9 cellular contexts compared by ENCODE assay signal in the genomic region with DNA sequence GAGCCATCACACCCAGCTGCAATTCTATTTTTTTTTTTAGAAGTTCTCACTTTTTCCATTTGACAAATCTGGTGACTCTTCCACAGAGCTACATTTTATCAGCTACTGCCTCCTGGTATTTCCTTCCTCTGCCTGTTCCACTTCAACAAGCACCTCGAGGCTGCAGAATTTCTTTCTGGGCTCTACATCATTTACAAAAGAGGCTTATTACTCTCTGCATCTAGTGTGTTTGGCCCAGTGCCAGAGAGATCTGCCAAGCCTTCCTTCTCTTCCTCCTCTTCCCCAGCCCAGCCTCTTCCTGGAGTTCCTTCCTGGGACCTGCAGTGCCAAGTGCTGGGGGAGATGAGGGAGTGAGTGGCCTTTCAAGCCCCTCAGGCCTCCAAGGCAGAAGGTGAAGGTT.
DNase-seq lines count a peak whose midpoint lies in the region; ATAC-seq and TF ChIP-seq lines count a peak whose summit lies in the region.
"Had no signal": no experiment of that assay in that cellular context is flagged by ENCODE, and none has a peak within 500 bp of the region (broad histone marks: within the 10 kb centered on the region; RNA-seq: fewer than 3 reads in every experiment).

No MANE protein-coding gene starts in this region.

- H3K9ac ChIP-seq in fibroblast of lung (ENCODE audit: insufficient read depth, low read length), result no peak overlapping the region

- TF ChIP-seq CTCF in HEK293 (tag by site-specific recombination; IDR thresholded peaks at IDR 0.05) (no peak), fibroblast of lung (conservative IDR thresholded peaks at IDR 0.05 in 1 of 2, IDR thresholded peaks at IDR 0.05 in 1 of 2; ENCODE audit: low read depth in 1 of 2, low read length in 2 of 2) (no peak)

- intact Hi-C loops in posterior vena cava (cut with DNase I), result no loop called here

- DNase-seq in NCI-H82 treated with DMSO at 0.1 percent for 48 hours (lab: John Stamatoyannopoulos, UW; ENCODE audit: unreplicated experiment) (peak; percentile 26), fibroblast of lung (ENCODE audit: low read depth in 2 of 2) (peak; percentile 8 to 38), pulmonary artery endothelial cell (ENCODE audit: low read depth, low spot score) (peak; percentile 95), posterior vena cava (ENCODE audit: low spot score) (no peak)
- DNase-seq in activated naive CD4-positive, alpha-beta T cell treated with anti-CD3 and anti-CD28 coated beads, Interleukin-2, amount 10 ng/mL, durations not matched to agents 7 days and 5 days, result no peak
- DNase-seq: naive thymus-derived CD4-positive, alpha-beta T cell had no signal

- H3K4me1 ChIP-seq in HEK293 (ENCODE audit: control insufficient read depth, insufficient read depth, low read length) (no peaks in the 10 kb centered on the region), fibroblast of lung (ENCODE audit: control insufficient read depth, extremely low read depth, insufficient read depth, low read length) (no peaks in the 10 kb centered on the region)

- no peak overlapping the region for H3K4me3 Mint-ChIP-seq in activated naive CD4-positive, alpha-beta T cell treated with anti-CD3 and anti-CD28 coated beads, Interleukin-2, amount 10 ng/mL, durations not matched to agents 7 days and 5 days
- H3K4me3 Mint-ChIP-seq: naive thymus-derived CD4-positive, alpha-beta T cell; stimulated activated memory B cell treated with anti-CD40 and anti-IgM and Interleukin-4, amounts not matched to agents 10 μg/mL and 1 μg/mL and 100 μg/mL, for 72 hours had no signal

- H3K4me1 Mint-ChIP-seq in activated naive CD4-positive, alpha-beta T cell treated with anti-CD3 and anti-CD28 coated beads, Interleukin-2, amount 10 ng/mL, durations not matched to agents 7 days and 5 days, result no peaks in the 10 kb centered on the region
- H3K4me1 Mint-ChIP-seq: stimulated activated memory B cell treated with anti-CD40 and anti-IgM and Interleukin-4, amounts not matched to agents 10 μg/mL and 1 μg/mL and 100 μg/mL, for 72 hours had no signal

- H3K27me3 Mint-ChIP-seq in activated naive CD4-positive, alpha-beta T cell treated with anti-CD3 and anti-CD28 coated beads, Interleukin-2, amount 10 ng/mL, durations not matched to agents 7 days and 5 days, result peaks cover 15% of the 10 kb centered on the region

- H3K79me2 ChIP-seq in fibroblast of lung (ENCODE audit: control insufficient read depth, insufficient read depth, low read length), result no peaks in the 10 kb centered on the region

- H3K27ac ChIP-seq in HEK293 (ENCODE audit: extremely low read depth, low read depth, low read length) (no peak overlapping the region), fibroblast of lung (ENCODE audit: insufficient read depth, low read length) (no peak overlapping the region)

- no peak overlapping the region for H3K27ac Mint-ChIP-seq in activated naive CD4-positive, alpha-beta T cell treated with anti-CD3 and anti-CD28 coated beads, Interleukin-2, amount 10 ng/mL, durations not matched to agents 7 days and 5 days
- H3K27ac Mint-ChIP-seq: naive thymus-derived CD4-positive, alpha-beta T cell; stimulated activated memory B cell treated with anti-CD40 and anti-IgM and Interleukin-4, amounts not matched to agents 10 μg/mL and 1 μg/mL and 100 μg/mL, for 72 hours had no signal

- H4K20me1 ChIP-seq in fibroblast of lung (ENCODE audit: control insufficient read depth, extremely low read depth, insufficient read depth, low read length), result no peaks in the 10 kb centered on the region

- no peaks in the 10 kb centered on the region for H3K9me3 Mint-ChIP-seq in activated naive CD4-positive, alpha-beta T cell treated with anti-CD3 and anti-CD28 coated beads, Interleukin-2, amount 10 ng/mL, durations not matched to agents 7 days and 5 days
- H3K9me3 Mint-ChIP-seq: naive thymus-derived CD4-positive, alpha-beta T cell; stimulated activated memory B cell treated with anti-CD40 and anti-IgM and Interleukin-4, amounts not matched to agents 10 μg/mL and 1 μg/mL and 100 μg/mL, for 72 hours had no signal

- no peak overlapping the region for H3K4me3 ChIP-seq in HEK293 (ENCODE audit: low read depth, low read length)
- no peak overlapping the region for H3K4me3 ChIP-seq in fibroblast of lung (replicated peaks in 1 of 4; ENCODE audit: control extremely low read depth in 1 of 4, insufficient read depth in 1 of 4, low read depth in 3 of 4, low read length in 4 of 4)

- no peak overlapping the region for H2AFZ ChIP-seq in fibroblast of lung (ENCODE audit: low read length)

- no peak for ATAC-seq in GM21786 (IDR thresholded peaks at IDR 0.05; ENCODE audit: unreplicated experiment)
- ATAC-seq: naive thymus-derived CD4-positive, alpha-beta T cell; stimulated activated memory B cell treated with anti-CD40 and anti-IgM and Interleukin-4, amounts not matched to agents 10 μg/mL and 1 μg/mL and 100 μg/mL, for 72 hours had no signal

- CTCF ChIA-PET in HEK293 (lab: Yijun Ruan, JAX), result no interaction called here
- CTCF ChIA-PET in activated naive CD4-positive, alpha-beta T cell treated with anti-CD3 and anti-CD28 coated beads, Interleukin-2, amount 10 ng/mL, durations not matched to agents 7 days and 5 days (lab: Charles Lee), result no interaction called here

- H3K36me3 ChIP-seq in HEK293 (ENCODE audit: control insufficient read depth in 2 of 2, insufficient read depth in 1 of 2, low read length in 2 of 2) (no peaks in the 10 kb centered on the region), fibroblast of lung (ENCODE audit: control insufficient read depth, insufficient read depth, low read length) (no peaks in the 10 kb centered on the region)

- H3K4me2 ChIP-seq in fibroblast of lung (ENCODE audit: extremely low read depth, insufficient read depth, low read length), result no peak overlapping the region

- POLR2A ChIA-PET in HEK293 (lab: Yijun Ruan, JAX), result no interaction called here

- H3K27me3 ChIP-seq in fibroblast of lung (ENCODE audit: control insufficient read depth, insufficient read depth, low read length), result no peaks in the 10 kb centered on the region

- no peaks in the 10 kb centered on the region for H3K9me3 ChIP-seq in HEK293 (ENCODE audit: control insufficient read depth, insufficient read depth, low read depth, low read length)
- no peaks in the 10 kb centered on the region for H3K9me3 ChIP-seq in fibroblast of lung (ENCODE audit: control insufficient read depth, insufficient read depth, low read depth, low read length)

- H3K36me3 Mint-ChIP-seq in activated naive CD4-positive, alpha-beta T cell treated with anti-CD3 and anti-CD28 coated beads, Interleukin-2, amount 10 ng/mL, durations not matched to agents 7 days and 5 days, result no peaks in the 10 kb centered on the region
- H3K36me3 Mint-ChIP-seq: naive thymus-derived CD4-positive, alpha-beta T cell; stimulated activated memory B cell treated with anti-CD40 and anti-IgM and Interleukin-4, amounts not matched to agents 10 μg/mL and 1 μg/mL and 100 μg/mL, for 72 hours had no signal

TF ChIP-seq in HEK293, 187 proteins besides CTCF, POLR2A, EP300 and RAD21:
- TF ChIP-seq GLI4 (tag by site-specific recombination; IDR thresholded peaks at IDR 0.05), result no peak
- no peak for TF ChIP-seq MZF1 (tag by site-specific recombination; IDR thresholded peaks at IDR 0.05; ENCODE audit: borderline replicate concordance)
- TF ChIP-seq ZNF548 (tag by site-specific recombination; IDR thresholded peaks at IDR 0.05), result no peak
- TF ChIP-seq, protein P1, sequence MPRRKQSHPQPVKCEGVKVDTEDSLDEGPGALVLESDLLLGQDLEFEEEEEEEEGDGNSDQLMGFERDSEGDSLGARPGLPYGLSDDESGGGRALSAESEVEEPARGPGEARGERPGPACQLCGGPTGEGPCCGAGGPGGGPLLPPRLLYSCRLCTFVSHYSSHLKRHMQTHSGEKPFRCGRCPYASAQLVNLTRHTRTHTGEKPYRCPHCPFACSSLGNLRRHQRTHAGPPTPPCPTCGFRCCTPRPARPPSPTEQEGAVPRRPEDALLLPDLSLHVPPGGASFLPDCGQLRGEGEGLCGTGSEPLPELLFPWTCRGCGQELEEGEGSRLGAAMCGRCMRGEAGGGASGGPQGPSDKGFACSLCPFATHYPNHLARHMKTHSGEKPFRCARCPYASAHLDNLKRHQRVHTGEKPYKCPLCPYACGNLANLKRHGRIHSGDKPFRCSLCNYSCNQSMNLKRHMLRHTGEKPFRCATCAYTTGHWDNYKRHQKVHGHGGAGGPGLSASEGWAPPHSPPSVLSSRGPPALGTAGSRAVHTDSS (tag by site-specific recombination; IDR thresholded peaks at IDR 0.05), result 0 out of 2 replicates have a peak, but pooled peaks have one; percentile 24
- TF ChIP-seq ZNF555 (tag by site-specific recombination; conservative IDR thresholded peaks at IDR 0.05), result no peak
- TF ChIP-seq, protein P2, sequence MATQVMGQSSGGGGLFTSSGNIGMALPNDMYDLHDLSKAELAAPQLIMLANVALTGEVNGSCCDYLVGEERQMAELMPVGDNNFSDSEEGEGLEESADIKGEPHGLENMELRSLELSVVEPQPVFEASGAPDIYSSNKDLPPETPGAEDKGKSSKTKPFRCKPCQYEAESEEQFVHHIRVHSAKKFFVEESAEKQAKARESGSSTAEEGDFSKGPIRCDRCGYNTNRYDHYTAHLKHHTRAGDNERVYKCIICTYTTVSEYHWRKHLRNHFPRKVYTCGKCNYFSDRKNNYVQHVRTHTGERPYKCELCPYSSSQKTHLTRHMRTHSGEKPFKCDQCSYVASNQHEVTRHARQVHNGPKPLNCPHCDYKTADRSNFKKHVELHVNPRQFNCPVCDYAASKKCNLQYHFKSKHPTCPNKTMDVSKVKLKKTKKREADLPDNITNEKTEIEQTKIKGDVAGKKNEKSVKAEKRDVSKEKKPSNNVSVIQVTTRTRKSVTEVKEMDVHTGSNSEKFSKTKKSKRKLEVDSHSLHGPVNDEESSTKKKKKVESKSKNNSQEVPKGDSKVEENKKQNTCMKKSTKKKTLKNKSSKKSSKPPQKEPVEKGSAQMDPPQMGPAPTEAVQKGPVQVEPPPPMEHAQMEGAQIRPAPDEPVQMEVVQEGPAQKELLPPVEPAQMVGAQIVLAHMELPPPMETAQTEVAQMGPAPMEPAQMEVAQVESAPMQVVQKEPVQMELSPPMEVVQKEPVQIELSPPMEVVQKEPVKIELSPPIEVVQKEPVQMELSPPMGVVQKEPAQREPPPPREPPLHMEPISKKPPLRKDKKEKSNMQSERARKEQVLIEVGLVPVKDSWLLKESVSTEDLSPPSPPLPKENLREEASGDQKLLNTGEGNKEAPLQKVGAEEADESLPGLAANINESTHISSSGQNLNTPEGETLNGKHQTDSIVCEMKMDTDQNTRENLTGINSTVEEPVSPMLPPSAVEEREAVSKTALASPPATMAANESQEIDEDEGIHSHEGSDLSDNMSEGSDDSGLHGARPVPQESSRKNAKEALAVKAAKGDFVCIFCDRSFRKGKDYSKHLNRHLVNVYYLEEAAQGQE (tag by site-specific recombination; IDR thresholded peaks at IDR 0.05), result no peak

Comparison
In these comparisons a context has a peak if more than half of its experiments do, and no peak if none do; other contexts are left out.
1. DNase-seq: peak in NCI-H82 treated with DMSO at 0.1 percent for 48 hours (single experiment), fibroblast of lung (2 of 2) and pulmonary artery endothelial cell (single experiment); none in activated naive CD4-positive, alpha-beta T cell treated with anti-CD3 and anti-CD28 coated beads, Interleukin-2, amount 10 ng/mL, durations not matched to agents 7 days and 5 days (single experiment) and posterior vena cava (single experiment).